Comparison of ENCODE assay signal across 13 cellular contexts in the genomic region with DNA sequence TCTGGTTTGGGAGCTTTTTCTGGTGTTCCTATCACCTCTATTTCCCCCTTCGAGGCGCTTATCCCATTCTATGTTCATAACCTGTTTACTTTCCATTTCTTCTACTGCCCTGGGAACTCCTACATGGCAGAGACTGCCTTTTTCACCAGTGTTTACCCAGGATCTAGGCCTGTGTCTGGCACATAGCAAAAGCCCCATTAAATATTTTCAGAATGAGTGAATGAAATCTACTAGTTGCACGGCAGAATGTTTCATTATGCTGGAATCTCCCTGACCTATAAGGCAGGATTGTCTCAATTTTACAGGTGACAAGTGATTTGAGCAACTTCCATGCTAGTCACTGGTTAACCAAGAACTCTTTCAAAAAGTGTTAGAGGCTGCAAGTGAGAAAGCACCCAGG.
DNase-seq lines count a peak whose midpoint lies in the region; ATAC-seq, FAIRE-seq and TF ChIP-seq lines count a peak whose summit lies in the region.
"Had no signal": no experiment of that assay in that cellular context is flagged by ENCODE, and none has a peak within 500 bp of the region (broad histone marks: within the 10 kb centered on the region; RNA-seq: fewer than 3 reads in every experiment).

No MANE protein-coding gene starts in this region.

- H3K36me3 Mint-ChIP-seq in Caco-2 (ENCODE audit: insufficient read depth, unreplicated experiment) (no peaks in the 10 kb centered on the region), WTC11 (peaks cover 38% of the 10 kb centered on the region)

- TF ChIP-seq CTCF in Caco-2 (IDR thresholded peaks at IDR 0.05; ENCODE audit: insufficient read depth in 1 of 2, low read depth in 1 of 2, low read length in 1 of 2, severe bottlenecking in 1 of 2, unreplicated experiment in 1 of 2) (no peak), IMR-90 (conservative IDR thresholded peaks at IDR 0.05; ENCODE audit: low read depth, low read length) (no peak), bronchial epithelial cell (IDR thresholded peaks at IDR 0.05; ENCODE audit: insufficient read depth, low read length, severe bottlenecking) (no peak), osteoblast (IDR thresholded peaks at IDR 0.05; ENCODE audit: extremely low read depth, low read depth, low read length) (no peak), WTC11 (IDR thresholded peaks at IDR 0.05) (no peak)

- peak overlapping the region; percentile 52; the same call in 1 of the 2 replicates for H3K18ac ChIP-seq in IMR-90 (ENCODE audit: low read depth, low read length)

- in situ Hi-C loops in IMR-90 (cut with MboI; ENCODE audit: low sequenced_read_pairs) = no loop called here

- H3K27me3 ChIP-seq in Caco-2 (replicated peaks; ENCODE audit: control insufficient read depth, insufficient read depth, low read length) (no peaks in the 10 kb centered on the region), IMR-90 (ENCODE audit: control insufficient read depth, insufficient read depth, low read length) (no peaks in the 10 kb centered on the region), bronchial epithelial cell (ENCODE audit: control insufficient read depth, insufficient read depth, low read length) (no peaks in the 10 kb centered on the region), osteoblast (ENCODE audit: insufficient read depth, low read length) (no peaks in the 10 kb centered on the region)
- H3K27me3 ChIP-seq: upper lobe of right lung had no signal

- H3K36me3 ChIP-seq in Caco-2 (ENCODE audit: control insufficient read depth, insufficient read depth, low read length) = no peaks in the 10 kb centered on the region
- peaks cover 4% of the 10 kb centered on the region for H3K36me3 ChIP-seq in IMR-90 (ENCODE audit: control insufficient read depth, insufficient read depth, low read length)
- peaks cover 4% of the 10 kb centered on the region for H3K36me3 ChIP-seq in bronchial epithelial cell (ENCODE audit: control insufficient read depth, insufficient read depth, low read length)
- peaks cover 6% of the 10 kb centered on the region for H3K36me3 ChIP-seq in osteoblast (ENCODE audit: insufficient read depth, low read length)

- no peak for DNase-seq in Caco-2
- peak; percentile 77 for DNase-seq in IMR-90
- DNase-seq in bronchial epithelial cell (ENCODE audit: low read depth) = peak; percentile 94
- DNase-seq in osteoblast (ENCODE audit: insufficient read length, low spot score, missing footprints) = no peak
- no peak for DNase-seq in posterior cingulate gyrus
- no peak for DNase-seq in WTC11 (ENCODE audit: low spot score)
- no peak for DNase-seq in NCI-H69 (lab: John Stamatoyannopoulos, UW)
- no peak for DNase-seq in anterior cingulate cortex (lab: John Stamatoyannopoulos, UW)
- DNase-seq: activated CD4-positive, CD25-positive, alpha-beta regulatory T cell; midbrain; occipital lobe; upper lobe of right lung had no signal

- H3K9me3 ChIP-seq in Caco-2 (0 out of 2 replicates have a peak, but pooled peaks cover 3% of the 10 kb centered on the region), IMR-90 (ENCODE audit: control insufficient read depth, insufficient read depth, low read length) (peaks cover 2% of the 10 kb centered on the region; the same call in 1 of the 2 replicates), osteoblast (ENCODE audit: low read depth, low read length) (no peaks in the 10 kb centered on the region)
- H3K9me3 ChIP-seq: upper lobe of right lung had no signal

- WGBS in IMR-90 (ENCODE audit: extremely low coverage in 2 of 2, insufficient read length in 1 of 2), 2 experiments = no CpG with 5 or more reads among the region's 3 CpGs

- dilution Hi-C loops in IMR-90 (cut with HindIII; ENCODE audit: low sequenced_read_pairs, unreplicated experiment) = no loop called here

- BruUV-seq in Caco-2 (replicated peaks; lab: Mats Ljungman, UMichigan) = no TSS peak
- no TSS peak for BruUV-seq in IMR-90 (replicated peaks; lab: Mats Ljungman, UMichigan)

- H4K20me1 ChIP-seq in IMR-90 (ENCODE audit: insufficient read depth, low read length) (no peaks in the 10 kb centered on the region), osteoblast (ENCODE audit: insufficient read depth, low read length) (no peaks in the 10 kb centered on the region)

- H3K4me3 Mint-ChIP-seq in Caco-2 (ENCODE audit: unreplicated experiment) (no peak overlapping the region), WTC11 (no peak overlapping the region)

- H4K5ac ChIP-seq in IMR-90 (ENCODE audit: low read depth, low read length) = no peak overlapping the region

- H2AFZ ChIP-seq in IMR-90 (replicated peaks; ENCODE audit: low read length, poor library complexity) (peak overlapping the region; percentile 33), osteoblast (ENCODE audit: low read length) (no peak overlapping the region)

- peak overlapping the region; percentile 15 for H3K27ac Mint-ChIP-seq in Caco-2 (ENCODE audit: unreplicated experiment)
- H3K27ac Mint-ChIP-seq in WTC11 = no peak overlapping the region

- peak overlapping the region; percentile 25; the same call in 2 of the 3 replicates for H2BK15ac ChIP-seq in IMR-90 (ENCODE audit: low read depth, low read length)

- H3K9me1 ChIP-seq in IMR-90 (ENCODE audit: insufficient read depth, low read length) = peaks cover 13% of the 10 kb centered on the region

- H3K27ac ChIP-seq in IMR-90 (ENCODE audit: insufficient read depth, low read length) = no peak overlapping the region
- peak overlapping the region; percentile 97 for H3K27ac ChIP-seq in osteoblast (ENCODE audit: low read depth, low read length)
- H3K27ac ChIP-seq: C4-2B, upper lobe of right lung had no signal

- H3K4me2 ChIP-seq in IMR-90 (ENCODE audit: low read depth, low read length) (peak overlapping the region; percentile 3; the same call in 1 of the 2 replicates), osteoblast (ENCODE audit: insufficient read depth, low read length) (peak overlapping the region; percentile 21)

- H2BK20ac ChIP-seq in IMR-90 (ENCODE audit: low read depth, low read length) = peak overlapping the region; percentile 43; the same call in 1 of the 2 replicates

- no peak for TF ChIP-seq RAD21 in IMR-90 (IDR thresholded peaks at IDR 0.05; ENCODE audit: low read length)

- CTCF ChIA-PET in Caco-2 (lab: Charles Lee) = no interaction called here
- CTCF ChIA-PET in IMR-90 (lab: Yijun Ruan, JAX) = interaction anchor here (0.9 to 2.0 kb wide), 3 partner anchors 11 to 531 kb away, joined by 3 to 7 read pairs (median 3); no protein-coding TSS in a partner anchor
- CTCF ChIA-PET in WTC11 (lab: Charles Lee) = interaction anchor here (0.8 to 2.8 kb wide), 3 partner anchors 11 to 65 kb away, joined by 3 to 16 read pairs (median 8); no protein-coding TSS in a partner anchor

- H2AK5ac ChIP-seq in IMR-90 (ENCODE audit: low read depth, low read length) = peak overlapping the region; percentile 87; the same call in 1 of the 2 replicates

- peak overlapping the region; percentile 92 for H2BK5ac ChIP-seq in IMR-90 (ENCODE audit: low read depth, low read length, poor library complexity, severe bottlenecking)

- no peak overlapping the region for H3K4me3 ChIP-seq in Caco-2 (ENCODE audit: low read depth, low read length)
- no peak overlapping the region for H3K4me3 ChIP-seq in IMR-90 (ENCODE audit: insufficient read depth, low read depth, low read length)
- H3K4me3 ChIP-seq in bronchial epithelial cell (ENCODE audit: low read depth, low read length) = no peak overlapping the region
- H3K4me3 ChIP-seq in osteoblast (ENCODE audit: insufficient read depth, low read length) = no peak overlapping the region
- H3K4me3 ChIP-seq: upper lobe of right lung had no signal

- no peaks in the 10 kb centered on the region for H3K79me1 ChIP-seq in IMR-90 (ENCODE audit: low read depth in 1 of 2, low read length in 2 of 2)

- H3K4me1 Mint-ChIP-seq in Caco-2 (ENCODE audit: low read depth, unreplicated experiment) (no peaks in the 10 kb centered on the region), WTC11 (peaks cover 35% of the 10 kb centered on the region)

- ATAC-seq in IMR-90 (ENCODE audit: low read depth) = peak; percentile 47
- ATAC-seq in WTC11 = no peak

- POLR2A ChIA-PET in Caco-2 (lab: Charles Lee) = interaction anchor here (0.6 kb wide), 1 partner anchor 280 kb away, joined by 3 read pairs; no protein-coding TSS in a partner anchor
- POLR2A ChIA-PET in IMR-90 (lab: Charles Lee; ENCODE audit: unreplicated experiment) = no interaction called here
- POLR2A ChIA-PET in WTC11 (lab: Charles Lee) = no interaction called here

- H3K56ac ChIP-seq in IMR-90 (ENCODE audit: extremely low read depth, insufficient read depth, low read length) = no peak overlapping the region

- H3K9me3 Mint-ChIP-seq in Caco-2 (ENCODE audit: unreplicated experiment) (no peaks in the 10 kb centered on the region), WTC11 (peaks cover 21% of the 10 kb centered on the region)

- H2BK120ac ChIP-seq in IMR-90 (ENCODE audit: low read depth, low read length) = peak overlapping the region; percentile 79; the same call in 1 of the 2 replicates

- no peak overlapping the region for H3K9ac ChIP-seq in IMR-90 (ENCODE audit: low read depth, low read length)

- H3K4ac ChIP-seq in IMR-90 (ENCODE audit: low read depth, low read length) = peak overlapping the region; percentile 49

- intact Hi-C loops in Caco-2 (cut with micrococcal nuclease; ENCODE audit: unreplicated experiment) (no loop called here), IMR-90 (cut with micrococcal nuclease) (no loop called here), posterior cingulate gyrus (cut with DNase I) (no loop called here)

- 0 out of 2 replicates have a peak overlapping the region, but pooled peaks have one; percentile 14 for H3K23ac ChIP-seq in IMR-90 (ENCODE audit: low read depth, low read length)

- H3K4me1 ChIP-seq in Caco-2 (0 out of 2 replicates have a peak, but pooled peaks cover 4% of the 10 kb centered on the region), IMR-90 (ENCODE audit: control insufficient read depth, insufficient read depth, low read length) (peaks cover 16% of the 10 kb centered on the region), osteoblast (ENCODE audit: insufficient read depth, low read length) (peaks cover 33% of the 10 kb centered on the region)
- H3K4me1 ChIP-seq: upper lobe of right lung had no signal

- no peak for FAIRE-seq in bronchial epithelial cell (lab: Jason Lieb, UNC)

- H2AK9ac ChIP-seq in IMR-90 (replicated peaks; ENCODE audit: low read depth, low read length, poor library complexity) = peak overlapping the region; percentile 49

- no peaks in the 10 kb centered on the region for H3K79me2 ChIP-seq in osteoblast (ENCODE audit: insufficient read depth, low read length)

- no peak for TF ChIP-seq POLR2A in IMR-90 (IDR thresholded peaks at IDR 0.05; ENCODE audit: low read depth, low read length)

- H3K27me3 Mint-ChIP-seq in Caco-2 (ENCODE audit: insufficient read depth, unreplicated experiment) (no peaks in the 10 kb centered on the region), WTC11 (ENCODE audit: low read depth) (0 out of 2 replicates have a peak, but pooled peaks cover 3% of the 10 kb centered on the region)

- peak overlapping the region; percentile 29; the same call in 1 of the 2 replicates for H3K14ac ChIP-seq in IMR-90 (replicated peaks; ENCODE audit: low read depth, low read length)

- peak overlapping the region; percentile 67 for H4K91ac ChIP-seq in IMR-90 (ENCODE audit: insufficient read depth, low read depth, low read length)

- H4K8ac ChIP-seq in IMR-90 (ENCODE audit: low read depth in 2 of 2, low read length in 2 of 2) = peak overlapping the region in 1 of 2 experiments; percentile 73; a peak in 2 of 4 replicates

Comparison
In these comparisons a context has a peak if more than half of its experiments do, and no peak if none do; other contexts are left out.
1. DNase-seq: peak in IMR-90 (single experiment) and bronchial epithelial cell (single experiment); none in Caco-2 (0 of 2), osteoblast (single experiment), posterior cingulate gyrus (0 of 10), WTC11 (single experiment), NCI-H69 (single experiment) and anterior cingulate cortex (0 of 58).